Comparison of ENCODE assay signal across 2 cellular contexts in the genomic region with DNA sequence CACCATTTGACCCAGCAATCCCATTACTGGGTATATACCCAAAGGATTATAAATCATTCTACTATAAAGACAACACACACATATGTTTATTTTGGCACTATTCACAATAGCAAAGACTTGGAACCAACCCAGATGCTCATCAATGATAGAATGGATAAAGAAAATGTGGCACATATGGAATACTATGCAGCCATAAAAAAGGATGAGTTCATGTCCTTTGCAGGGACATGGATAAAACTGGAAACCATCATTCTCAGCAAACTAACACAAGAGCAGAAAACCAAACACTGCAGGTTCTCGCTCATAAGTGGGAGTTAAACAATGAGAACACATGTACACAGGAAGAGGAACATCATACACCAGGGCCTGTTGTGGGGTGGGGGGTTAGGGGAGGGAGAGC. TPM values are rescaled to one million over a fixed set of nuclear protein-coding genes. Genes with fewer than 3 reads are reported as not detected.
"Had no signal": no experiment of that assay in that cellular context is flagged by ENCODE, and none has a peak within 500 bp of the region (broad histone marks: within the 10 kb centered on the region; RNA-seq: fewer than 3 reads in every experiment).

No MANE protein-coding gene starts in this region.

RNA-seq across cellular contexts. Expression of gene WNT7A, which starts 48.9 kb away (rescaled TPM):
- total RNA-seq: LHCN-M2, NCI-H460 had no signal
